ENCODE assay signal across 15 cellular contexts in genomic region chr5:14667770-14668169, GRCh38. TPM values are rescaled to one million over a fixed set of nuclear protein-coding genes. Genes with fewer than 3 reads are reported as not detected.
DNase-seq lines count a peak whose midpoint lies in the region; ATAC-seq, FAIRE-seq and TF ChIP-seq lines count a peak whose summit lies in the region.
"Had no signal": no experiment of that assay in that cellular context is flagged by ENCODE, and none has a peak within 500 bp of the region (broad histone marks: within the 10 kb centered on the region; RNA-seq: fewer than 3 reads in every experiment).

No MANE protein-coding gene starts in this region.

- H3K4me1 Mint-ChIP-seq in T-helper 2 cell treated with Interferon-gamma antibody and Interleukin-4, amounts not matched to agents 5 μg/mL and 100 μg/mL, for 36 hours (ENCODE audit: low read depth) = peaks cover 65% of the 10 kb centered on the region
- peaks cover 81% of the 10 kb centered on the region for H3K4me1 Mint-ChIP-seq in activated naive CD8-positive, alpha-beta T cell (ENCODE audit: low read depth)
- peaks cover 49% of the 10 kb centered on the region for H3K4me1 Mint-ChIP-seq in neural crest cell

- no peak for TF ChIP-seq EP300 in upper lobe of left lung (IDR thresholded peaks at IDR 0.05)

- no peak for ATAC-seq in upper lobe of left lung (ENCODE audit: low FRiP score in 2 of 2)
- ATAC-seq in HG02588 (IDR thresholded peaks at IDR 0.05; ENCODE audit: unreplicated experiment) = no peak
- ATAC-seq in activated CD4-positive, CD25-positive, alpha-beta regulatory T cell treated with anti-CD3 and anti-CD28 coated beads, Interleukin-2, amount 50 U/mL, for 24 hours = no peak
- ATAC-seq: gastrocnemius medialis, GM23338 had no signal

- H3K27ac ChIP-seq in upper lobe of left lung = peak overlapping the region in 1 of 4 donors; percentile 4
- H3K27ac ChIP-seq: gastrocnemius medialis had no signal

- H3K9me3 ChIP-seq in upper lobe of left lung = no peaks in the 10 kb centered on the region
- H3K9me3 ChIP-seq: gastrocnemius medialis, MG63 had no signal

- no peaks in the 10 kb centered on the region for H3K9me3 Mint-ChIP-seq in T-helper 2 cell treated with Interferon-gamma antibody and Interleukin-4, amounts not matched to agents 5 μg/mL and 100 μg/mL, for 36 hours
- no peaks in the 10 kb centered on the region for H3K9me3 Mint-ChIP-seq in activated naive CD8-positive, alpha-beta T cell (ENCODE audit: low read depth)
- no peaks in the 10 kb centered on the region for H3K9me3 Mint-ChIP-seq in neural crest cell
- H3K9me3 Mint-ChIP-seq: GM23338 had no signal

- peaks cover 50 to 73% (median 57%) of the 10 kb centered on the region in 4 donors for H3K4me1 ChIP-seq in upper lobe of left lung

- 67 to 93% methylated on average over 1 of the region's 1 CpG for WGBS in upper lobe of left lung, 2 donors

- H3K4me3 ChIP-seq in upper lobe of left lung = no peak overlapping the region
- H3K4me3 ChIP-seq: gastrocnemius medialis, GM23338, MG63 had no signal

- TF ChIP-seq CTCF in neural crest cell (conservative IDR thresholded peaks at IDR 0.05) (no peak), upper lobe of left lung (IDR thresholded peaks at IDR 0.05) (no peak)

- no peak for TF ChIP-seq POLR2A in upper lobe of left lung (IDR thresholded peaks at IDR 0.05)

- no peaks in the 10 kb centered on the region for H3K36me3 ChIP-seq in upper lobe of left lung
- H3K36me3 ChIP-seq: gastrocnemius medialis had no signal

- H3K4me3 Mint-ChIP-seq in T-helper 2 cell treated with Interferon-gamma antibody and Interleukin-4, amounts not matched to agents 5 μg/mL and 100 μg/mL, for 36 hours = peak overlapping the region; percentile 96
- peak overlapping the region; percentile 97 for H3K4me3 Mint-ChIP-seq in activated naive CD8-positive, alpha-beta T cell
- H3K4me3 Mint-ChIP-seq in neural crest cell = peak overlapping the region; percentile 49
- H3K4me3 Mint-ChIP-seq: GM23338, nephron progenitor cell had no signal

- no peaks in the 10 kb centered on the region for H3K27me3 Mint-ChIP-seq in T-helper 2 cell treated with Interferon-gamma antibody and Interleukin-4, amounts not matched to agents 5 μg/mL and 100 μg/mL, for 36 hours (ENCODE audit: low read depth)
- H3K27me3 Mint-ChIP-seq in activated naive CD8-positive, alpha-beta T cell = no peaks in the 10 kb centered on the region
- H3K27me3 Mint-ChIP-seq in neural crest cell (ENCODE audit: low read depth) = no peaks in the 10 kb centered on the region

- peak; percentile 45 for FAIRE-seq in GM18507 (lab: Jason Lieb, UNC)
- FAIRE-seq: astrocyte had no signal

- peaks cover 27% of the 10 kb centered on the region for H3K36me3 Mint-ChIP-seq in T-helper 2 cell treated with Interferon-gamma antibody and Interleukin-4, amounts not matched to agents 5 μg/mL and 100 μg/mL, for 36 hours (ENCODE audit: low read depth)
- H3K36me3 Mint-ChIP-seq in activated naive CD8-positive, alpha-beta T cell = peaks cover 10% of the 10 kb centered on the region
- peaks cover 3% of the 10 kb centered on the region for H3K36me3 Mint-ChIP-seq in neural crest cell (ENCODE audit: low read depth)

- peak overlapping the region; percentile 75 for H3K27ac Mint-ChIP-seq in T-helper 2 cell treated with Interferon-gamma antibody and Interleukin-4, amounts not matched to agents 5 μg/mL and 100 μg/mL, for 36 hours
- H3K27ac Mint-ChIP-seq in activated naive CD8-positive, alpha-beta T cell = peak overlapping the region; percentile 96
- H3K27ac Mint-ChIP-seq in neural crest cell (ENCODE audit: unreplicated experiment) = peak overlapping the region; percentile 87
- H3K27ac Mint-ChIP-seq: GM23338, nephron progenitor cell had no signal

- no peak for DNase-seq in T-helper 2 cell treated with Interferon-gamma antibody and Interleukin-4, amounts not matched to agents 5 μg/mL and 100 μg/mL, for 36 hours (ENCODE audit: low spot score)
- DNase-seq in T-helper 2 cell = no peak
- no peak for DNase-seq in GM18507 (ENCODE audit: extremely low spot score, insufficient read length, low read depth)
- no peak for DNase-seq in neural crest cell (ENCODE audit: low read depth, low spot score)
- no peak for DNase-seq in upper lobe of left lung
- DNase-seq: activated CD4-positive, alpha-beta T cell treated with anti-CD3 and anti-CD28 coated beads, Interleukin-2, amount 50 U/mL, for 1 hour; gastrocnemius medialis; islet precursor cell; MG63; nephron progenitor cell had no signal

- no peaks in the 10 kb centered on the region for H3K27me3 ChIP-seq in upper lobe of left lung
- H3K27me3 ChIP-seq: gastrocnemius medialis, MG63 had no signal

RNA-seq across cellular contexts. Expression of gene OTULIN, which starts 3.3 kb away (rescaled TPM):
- total RNA-seq in neural crest cell (33.7 and 37.4 TPM in 2 replicates), upper lobe of left lung (10 to 100 TPM; 31.0 to 81.1 (median 38.3) TPM)
